In the genomic region with DNA sequence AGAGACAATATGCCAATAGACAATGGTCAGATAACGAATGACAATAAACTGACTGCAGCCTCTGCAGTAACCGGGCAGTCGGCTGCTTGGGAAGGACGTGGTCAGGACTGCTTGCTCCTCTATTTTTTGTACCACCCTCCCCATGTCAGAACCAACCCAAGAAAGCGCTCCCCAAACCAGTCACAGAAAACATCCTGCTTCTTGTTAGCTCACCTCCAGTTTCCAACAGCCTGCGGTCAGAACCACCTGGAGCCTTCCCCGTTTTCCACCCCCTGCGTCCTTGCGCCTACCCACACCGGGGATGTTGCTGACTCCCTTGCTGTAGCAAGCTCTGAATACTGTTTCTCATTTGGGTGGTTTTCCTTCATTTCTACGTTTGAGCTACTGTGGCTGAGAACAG, we compare ENCODE assay signal across 14 cellular contexts. TPM values are rescaled to one million over a fixed set of nuclear protein-coding genes. Genes with fewer than 3 reads are reported as not detected.
DNase-seq lines count a peak whose midpoint lies in the region; ATAC-seq and TF ChIP-seq lines count a peak whose summit lies in the region.
"Had no signal": no experiment of that assay in that cellular context is flagged by ENCODE, and none has a peak within 500 bp of the region (broad histone marks: within the 10 kb centered on the region; RNA-seq: fewer than 3 reads in every experiment).

No MANE protein-coding gene starts in this region.

- H4K20me1 ChIP-seq in SK-N-SH (ENCODE audit: insufficient read depth) (no peaks in the 10 kb centered on the region), IMR-90 (ENCODE audit: insufficient read depth, low read length) (no peaks in the 10 kb centered on the region)

- H2AK5ac ChIP-seq in IMR-90 (ENCODE audit: low read depth, low read length), result no peak overlapping the region

- in situ Hi-C loops in IMR-90 (cut with MboI; ENCODE audit: low sequenced_read_pairs), result no loop called here

- peaks cover 9% of the 10 kb centered on the region; the same call in 1 of the 2 replicates for H3K9me1 ChIP-seq in IMR-90 (ENCODE audit: insufficient read depth, low read length)

- POLR2A ChIA-PET in SK-N-SH (lab: Yijun Ruan, JAX) (no interaction called here), IMR-90 (lab: Charles Lee; ENCODE audit: unreplicated experiment) (no interaction called here)

- CTCF ChIA-PET in SK-N-SH (lab: Yijun Ruan, JAX) (interaction anchor here (1.7 kb wide), 1 partner anchor 48 kb away, joined by 6 read pairs; a partner anchor contains a TSS), IMR-90 (lab: Yijun Ruan, JAX) (no interaction called here)

- H3K4me3 ChIP-seq in SK-N-SH (ENCODE audit: low read depth in 2 of 2, low read length in 1 of 2), result no peak overlapping the region
- H3K4me3 ChIP-seq in IMR-90 (ENCODE audit: insufficient read depth, low read depth, low read length), result no peak overlapping the region
- peak overlapping the region; percentile 82 for H3K4me3 ChIP-seq in psoas muscle

- H2BK5ac ChIP-seq in IMR-90 (ENCODE audit: low read depth, low read length, poor library complexity, severe bottlenecking), result no peak overlapping the region

- DNase-seq in SK-N-SH (no peak), IMR-90 (no peak), psoas muscle (no peak), GM19240 (ENCODE audit: insufficient read length, low spot score) (no peak), SHP77 (lab: John Stamatoyannopoulos, UW) (no peak)
- DNase-seq in central memory CD8-positive, alpha-beta T cell (ENCODE audit: low spot score in 2 of 2), result no peak
- DNase-seq in stimulated activated CD4-positive, alpha-beta T cell treated with anti-CD3 and anti-CD28 coated beads, Interleukin-4, amount 100 ng/mL, for 1 hour, result no peak
- DNase-seq: 8988T; brain microvascular endothelial cell; NCI-H1092 treated with DMSO at 0.1 percent for 48 hours; NCI-H748 treated with DMSO at 0.1 percent for 48 hours; stimulated activated CD4-positive, alpha-beta T cell treated with anti-CD3 and anti-CD28 coated beads, Interleukin-12 subunit alpha, Interleukin-12 subunit beta, amount 100 ng/mL, for 4 hours had no signal

- TF ChIP-seq CTCF in SK-N-SH (IDR thresholded peaks at IDR 0.05) (no peak), IMR-90 (conservative IDR thresholded peaks at IDR 0.05; ENCODE audit: low read depth, low read length) (no peak), psoas muscle (IDR thresholded peaks at IDR 0.05) (no peak)

- no TSS peak for BruUV-seq in IMR-90 (replicated peaks; lab: Mats Ljungman, UMichigan)

- H3K9ac ChIP-seq in SK-N-SH (no peak overlapping the region), IMR-90 (ENCODE audit: low read depth, low read length) (no peak overlapping the region)

- dilution Hi-C loops in IMR-90 (cut with HindIII; ENCODE audit: low sequenced_read_pairs, unreplicated experiment), result no loop called here

- TF ChIP-seq RAD21 in SK-N-SH (IDR thresholded peaks at IDR 0.05; ENCODE audit: low read length), result no peak
- TF ChIP-seq RAD21 in IMR-90 (IDR thresholded peaks at IDR 0.05; ENCODE audit: low read length), result no peak

- H3K36me3 Mint-ChIP-seq in central memory CD8-positive, alpha-beta T cell (ENCODE audit: insufficient read depth), result peaks cover 4% of the 10 kb centered on the region

- H3K36me3 ChIP-seq in SK-N-SH (replicated peaks in 1 of 2; ENCODE audit: control insufficient read depth in 1 of 2, insufficient read depth in 2 of 2, low read length in 1 of 2) (peaks cover 28% of the 10 kb centered on the region in 2 experiments), IMR-90 (ENCODE audit: control insufficient read depth, insufficient read depth, low read length) (peaks cover 30% of the 10 kb centered on the region), psoas muscle (ENCODE audit: insufficient read depth in 1 of 2, low read depth in 1 of 2) (peaks cover 14 to 40% of the 10 kb centered on the region in 2 donors)

- H4K8ac ChIP-seq in IMR-90 (ENCODE audit: low read depth in 2 of 2, low read length in 2 of 2), result no peak overlapping the region

- H4K5ac ChIP-seq in IMR-90 (ENCODE audit: low read depth, low read length), result no peak overlapping the region

- H3K4me1 ChIP-seq in SK-N-SH (ENCODE audit: control insufficient read depth in 1 of 2, insufficient read depth in 2 of 2, low read depth in 1 of 2, low read length in 1 of 2) (peaks cover 5 to 9% of the 10 kb centered on the region in 2 experiments; a peak in 1 of 4 replicates), IMR-90 (ENCODE audit: control insufficient read depth, insufficient read depth, low read length) (no peaks in the 10 kb centered on the region), psoas muscle (peaks cover 19% of the 10 kb centered on the region)

- H2AK9ac ChIP-seq in IMR-90 (replicated peaks; ENCODE audit: low read depth, low read length, poor library complexity), result no peak overlapping the region

- H3F3A ChIP-seq in SK-N-SH (replicated peaks; ENCODE audit: insufficient read depth), result peaks cover 13% of the 10 kb centered on the region

- H3K27me3 ChIP-seq in SK-N-SH (ENCODE audit: insufficient read depth) (no peaks in the 10 kb centered on the region), IMR-90 (ENCODE audit: control insufficient read depth, insufficient read depth, low read length) (no peaks in the 10 kb centered on the region), psoas muscle (ENCODE audit: insufficient read depth in 3 of 3, low read length in 2 of 3) (no peaks in the 10 kb centered on the region)
- H3K27me3 ChIP-seq: brain microvascular endothelial cell had no signal

- H3K27ac ChIP-seq in SK-N-SH (ENCODE audit: low read depth in 2 of 2, low read length in 1 of 2) (no peak overlapping the region), IMR-90 (ENCODE audit: insufficient read depth, low read length) (no peak overlapping the region), psoas muscle (no peak overlapping the region)
- H3K27ac ChIP-seq: brain microvascular endothelial cell, SK-N-MC had no signal

- ATAC-seq in SK-N-SH treated with all-trans-retinoic acid at 6 μM for 48 hours (no peak), IMR-90 (ENCODE audit: low read depth) (no peak), psoas muscle (no peak)
- ATAC-seq in central memory CD8-positive, alpha-beta T cell (replicated peaks; ENCODE audit: extremely low read depth, poor library complexity, severe bottlenecking), result no peak

- no peak for TF ChIP-seq POLR2A in IMR-90 (IDR thresholded peaks at IDR 0.05; ENCODE audit: low read depth, low read length)

- peaks cover 22% of the 10 kb centered on the region for H3K79me2 ChIP-seq in SK-N-SH (ENCODE audit: insufficient read depth)

- no peaks in the 10 kb centered on the region for H3K9me2 ChIP-seq in SK-N-SH

- no peak overlapping the region for H3K56ac ChIP-seq in IMR-90 (ENCODE audit: extremely low read depth, insufficient read depth, low read length)

- H3K79me1 ChIP-seq in IMR-90 (ENCODE audit: low read depth in 1 of 2, low read length in 2 of 2), result peaks cover 16 to 38% of the 10 kb centered on the region in 2 experiments

- no peak overlapping the region for H2BK15ac ChIP-seq in IMR-90 (ENCODE audit: low read depth, low read length)

- no peak overlapping the region for H3K18ac ChIP-seq in IMR-90 (ENCODE audit: low read depth, low read length)

- no peaks in the 10 kb centered on the region for H3K9me3 ChIP-seq in SK-N-SH
- H3K9me3 ChIP-seq in IMR-90 (ENCODE audit: control insufficient read depth, insufficient read depth, low read length), result peaks cover 5% of the 10 kb centered on the region; the same call in 1 of the 2 replicates
- no peaks in the 10 kb centered on the region for H3K9me3 ChIP-seq in psoas muscle

- H3K4ac ChIP-seq in IMR-90 (ENCODE audit: low read depth, low read length), result no peak overlapping the region

- no peak overlapping the region for H4K91ac ChIP-seq in IMR-90 (ENCODE audit: insufficient read depth, low read depth, low read length)

- WGBS in SK-N-SH (ENCODE audit: low lambda C conversion rate), result 91% methylated on average over 11 of the region's 11 CpGs
- 100% methylated on average over 1 of the region's 11 CpGs; no CpG with 5 or more reads in 1 of the 2 experiments for WGBS in IMR-90 (ENCODE audit: extremely low coverage in 2 of 2, insufficient read length in 1 of 2), 2 experiments
- 56 to 75% (median 68%) methylated on average over 11 of the region's 11 CpGs for WGBS in psoas muscle, 3 donors

- H3K27me3 Mint-ChIP-seq in central memory CD8-positive, alpha-beta T cell, result no peaks in the 10 kb centered on the region

- H3K4me2 ChIP-seq in SK-N-SH (peak overlapping the region; percentile 95; the same call in 1 of the 2 replicates), IMR-90 (ENCODE audit: low read depth, low read length) (no peak overlapping the region)

- no peak for TF ChIP-seq EP300 in SK-N-SH (IDR thresholded peaks at IDR 0.05; ENCODE audit: borderline replicate concordance in 1 of 2, low read depth in 1 of 2, low read length in 1 of 2)

- H3K4me1 Mint-ChIP-seq in central memory CD8-positive, alpha-beta T cell, result peaks cover 8% of the 10 kb centered on the region

- intact Hi-C loops in IMR-90 (cut with micrococcal nuclease), result no loop called here
- intact Hi-C loops in psoas muscle (cut with DNase I), result loop anchor here in 1 of 2 donors (5.0 kb wide), 1 partner anchor 47 kb away; a partner anchor contains a TSS

- H3K4me3 Mint-ChIP-seq in central memory CD8-positive, alpha-beta T cell, result peak overlapping the region; percentile 65

- no peak overlapping the region for H3K14ac ChIP-seq in IMR-90 (replicated peaks; ENCODE audit: low read depth, low read length)

- H3K9me3 Mint-ChIP-seq in central memory CD8-positive, alpha-beta T cell, result no peaks in the 10 kb centered on the region

- H3K23ac ChIP-seq in IMR-90 (ENCODE audit: low read depth, low read length), result 0 out of 2 replicates have a peak overlapping the region, but pooled peaks have one; percentile 0

- H2AFZ ChIP-seq in SK-N-SH (ENCODE audit: low read depth) (no peak overlapping the region), IMR-90 (replicated peaks; ENCODE audit: low read length, poor library complexity) (no peak overlapping the region)

- H3K27ac Mint-ChIP-seq in central memory CD8-positive, alpha-beta T cell (ENCODE audit: low read depth), result no peak overlapping the region

- no peak overlapping the region for H2BK20ac ChIP-seq in IMR-90 (ENCODE audit: low read depth, low read length)

- H2BK120ac ChIP-seq in IMR-90 (ENCODE audit: low read depth, low read length), result no peak overlapping the region

RNA-seq across cellular contexts. Expression of a gene that starts 1.7 kb away (rescaled TPM):
- polyA plus RNA-seq in SK-N-SH (2012; rRNA removed) (32.8 and 34.9 TPM in 2 replicates), IMR-90 (2012; rRNA removed) (20.3 and 24.7 TPM in 2 replicates), psoas muscle (10 to 100 TPM; 20.4 to 30.4 (median 25.0) TPM)
- 12.4 and 13.7 TPM in 2 replicates for polyA plus RNA-seq in SK-N-SH (2012; cell fraction: cytosol; rRNA removed)
- polyA plus RNA-seq in SK-N-SH (2012; cell fraction: nucleus; rRNA removed), result 283 and 329 TPM in 2 replicates
- total RNA-seq in IMR-90 (2012; rRNA removed) (6.6 and 7.2 TPM in 2 replicates), psoas muscle (1 to 10 TPM; 2.1 to 7.9 (median 5.1) TPM)
- polyA plus RNA-seq in IMR-90 (2012; cell fraction: cytosol; rRNA removed), result 9.9 and 11.2 TPM in 2 replicates
- 140 and 168 TPM in 2 replicates for polyA plus RNA-seq in IMR-90 (2012; cell fraction: nucleus; rRNA removed; ENCODE audit: low replicate concordance)

RNA-seq across cellular contexts. Expression of a gene that starts 39.6 kb away (rescaled TPM):
- polyA plus RNA-seq in SK-N-SH (2012; rRNA removed) (181 and 185 TPM in 2 replicates), IMR-90 (2012; rRNA removed) (152 and 201 TPM in 2 replicates), psoas muscle (100 to 1,000 TPM; 463 to 917 (median 671) TPM)
- 98.5 and 121 TPM in 2 replicates for polyA plus RNA-seq in SK-N-SH (2012; cell fraction: cytosol; rRNA removed)
- polyA plus RNA-seq in SK-N-SH (2012; cell fraction: nucleus; rRNA removed), result 413 and 442 TPM in 2 replicates
- total RNA-seq in IMR-90 (2012; rRNA removed) (168 and 184 TPM in 2 replicates), psoas muscle (1,000 to 10,000 TPM in 1 of 4 donors, 100 to 1,000 TPM in 3; 688 to 1,199 (median 831) TPM)
- 153 and 219 TPM in 2 replicates for polyA plus RNA-seq in IMR-90 (2012; cell fraction: cytosol; rRNA removed)
- 377 and 407 TPM in 2 replicates for polyA plus RNA-seq in IMR-90 (2012; cell fraction: nucleus; rRNA removed; ENCODE audit: low replicate concordance)

RNA-seq across cellular contexts. Expression of a gene that starts 47.4 kb away (rescaled TPM):
- polyA plus RNA-seq in SK-N-SH (2012; rRNA removed) (75.6 and 76.1 TPM in 2 replicates), IMR-90 (2012; rRNA removed) (78.1 and 83.8 TPM in 2 replicates), psoas muscle (10 to 100 TPM; 30.1 to 47.7 (median 37.0) TPM)
- polyA plus RNA-seq in SK-N-SH (2012; cell fraction: cytosol; rRNA removed), result 34.7 and 51.3 TPM in 2 replicates
- polyA plus RNA-seq in SK-N-SH (2012; cell fraction: nucleus; rRNA removed), result 214 and 216 TPM in 2 replicates
- total RNA-seq in IMR-90 (2012; rRNA removed) (18.3 and 58.6 TPM in 2 replicates), psoas muscle (10 to 100 TPM; 40.0 to 50.2 (median 41.9) TPM)
- 56.2 and 71.1 TPM in 2 replicates for polyA plus RNA-seq in IMR-90 (2012; cell fraction: cytosol; rRNA removed)
- 222 and 379 TPM in 2 replicates for polyA plus RNA-seq in IMR-90 (2012; cell fraction: nucleus; rRNA removed; ENCODE audit: low replicate concordance)

RNA-seq across cellular contexts. Expression of a gene that starts 53.6 kb away (rescaled TPM):
- 174 and 190 TPM in 2 replicates for polyA plus RNA-seq in SK-N-SH (2012; rRNA removed)
- 120 and 170 TPM in 2 replicates for polyA plus RNA-seq in SK-N-SH (2012; cell fraction: cytosol; rRNA removed)
- 434 and 545 TPM in 2 replicates for polyA plus RNA-seq in SK-N-SH (2012; cell fraction: nucleus; rRNA removed)
- total RNA-seq in IMR-90 (2012; rRNA removed), result 53.9 and 73.7 TPM in 2 replicates
- 155 and 164 TPM in 2 replicates for polyA plus RNA-seq in IMR-90 (2012; rRNA removed)
- polyA plus RNA-seq in IMR-90 (2012; cell fraction: cytosol; rRNA removed), result 148 and 266 TPM in 2 replicates
- polyA plus RNA-seq in IMR-90 (2012; cell fraction: nucleus; rRNA removed; ENCODE audit: low replicate concordance), result 388 and 999 TPM in 2 replicates
- 10 to 100 TPM; 29.3 to 58.4 (median 50.7) TPM for total RNA-seq in psoas muscle
- polyA plus RNA-seq in psoas muscle, result 100 to 1,000 TPM in 1 of 3 donors, 10 to 100 TPM in 2; 40.9 to 136 (median 63.4) TPM
